In the genomic region with DNA sequence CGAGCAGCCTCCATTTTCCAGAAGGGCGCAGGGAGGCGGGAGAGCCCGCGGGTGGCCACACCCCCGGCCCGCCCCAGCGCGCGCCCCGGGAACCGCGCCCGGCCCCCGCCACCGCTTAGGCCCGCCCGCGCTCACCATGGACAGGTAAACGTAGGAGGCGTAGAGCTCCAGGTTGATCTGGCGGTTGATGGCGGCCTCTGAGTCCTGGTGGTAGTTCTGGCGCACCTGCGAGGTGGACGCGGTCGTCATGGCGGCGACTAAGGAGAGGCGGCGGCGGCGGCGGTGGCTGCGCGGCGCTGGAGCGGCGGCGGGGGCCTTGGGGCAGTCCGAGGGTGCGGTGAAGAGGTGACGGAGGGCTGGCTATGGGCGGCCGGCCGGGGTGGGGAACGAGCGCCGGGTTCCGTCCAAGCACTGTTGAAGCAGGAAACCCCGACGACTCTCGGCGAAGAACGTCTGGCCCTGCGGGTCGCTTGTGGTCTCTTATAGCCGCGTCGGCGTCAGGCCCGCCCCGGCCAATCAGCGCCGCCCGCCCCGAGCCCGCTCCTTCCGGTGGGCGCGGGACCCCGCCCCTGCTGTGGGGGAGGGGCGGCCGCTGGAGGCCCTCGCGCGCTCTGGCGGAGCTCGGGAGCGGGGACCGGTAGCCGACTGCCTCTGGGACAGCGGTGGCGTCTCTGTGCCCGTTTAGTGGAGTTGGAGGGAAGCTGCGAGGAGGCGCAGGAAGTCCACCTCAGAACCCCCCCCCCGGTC, we compare ENCODE assay signal across 8 cellular contexts. TPM values are rescaled to one million over a fixed set of nuclear protein-coding genes. Genes with fewer than 3 reads are reported as not detected.
DNase-seq lines count a peak whose midpoint lies in the region; ATAC-seq and TF ChIP-seq lines count a peak whose summit lies in the region.

A gene (minus strand): TSS at position 458 of the 747 bp plus-strand sequence. CDS start 209 bp downstream, at position 249.

- H3K9ac ChIP-seq in HUES6 (ENCODE audit: low read length) = peak within 1 kb of the TSS; percentile 97
- H3K9ac ChIP-seq in OCI-LY3 (ENCODE audit: low read length) = peak within 1 kb of the TSS; percentile 92

- H3K4me3 ChIP-seq in HUES6 (ENCODE audit: low read depth, low read length) (peak within 1 kb of the TSS; percentile 99), OCI-LY3 (ENCODE audit: low read length) (peak within 1 kb of the TSS; percentile 87), mononuclear cell (ENCODE audit: low read length) (peak within 1 kb of the TSS; percentile 96)

- H3K4me2 ChIP-seq in OCI-LY3 (ENCODE audit: low read length) = peak within 1 kb of the TSS; percentile 93

- no peak for TF ChIP-seq CTCF in OCI-LY3 (IDR thresholded peaks at IDR 0.05; ENCODE audit: low read depth, low read length)

- DNase-seq in COLO668 (lab: John Stamatoyannopoulos, UW; ENCODE audit: unreplicated experiment) (peak; percentile 95), activated T-cell treated with anti-CD3 and anti-CD28 coated beads for 1 hour (ENCODE audit: low read depth) (peak; percentile 86), epidermal melanocyte (ENCODE audit: insufficient read length, low spot score) (peak; percentile 76)
- peak; percentile 79 for DNase-seq in stimulated activated CD8-positive, alpha-beta memory T cell treated with anti-CD3 and anti-CD28 coated beads, Interleukin-4, amount 100 ng/mL, for 1 hour (ENCODE audit: low read depth in 2 of 2, low spot score in 1 of 2)

- no peaks in the 10 kb centered on the region for H3K27me3 ChIP-seq in HUES6 (ENCODE audit: control insufficient read depth, insufficient read depth, low read length)
- H3K27me3 ChIP-seq in OCI-LY3 (ENCODE audit: low read depth, low read length) = no peaks in the 10 kb centered on the region
- no peaks in the 10 kb centered on the region for H3K27me3 ChIP-seq in mononuclear cell (ENCODE audit: insufficient read depth, low read length)

- H3K4me1 ChIP-seq in HUES6 (ENCODE audit: control insufficient read depth, insufficient read depth, low read length) (peaks cover 27% of the 10 kb centered on the region), OCI-LY3 (ENCODE audit: low read length) (peaks cover 59% of the 10 kb centered on the region), mononuclear cell (ENCODE audit: insufficient read depth, low read length) (peaks cover 78% of the 10 kb centered on the region)

- peak within 1 kb of the TSS; percentile 91 for H3K27ac ChIP-seq in HUES6 (ENCODE audit: low read depth, low read length)
- peak within 1 kb of the TSS; percentile 77 for H3K27ac ChIP-seq in OCI-LY3 (ENCODE audit: low read length)

- peaks cover 37% of the 10 kb centered on the region for H3K36me3 ChIP-seq in HUES6 (ENCODE audit: control insufficient read depth, insufficient read depth, low read length)
- peaks cover 35% of the 10 kb centered on the region for H3K36me3 ChIP-seq in OCI-LY3 (replicated peaks; ENCODE audit: low read depth, low read length)

- H3K79me2 ChIP-seq in OCI-LY3 (ENCODE audit: low read length) = peaks cover 27% of the 10 kb centered on the region

- H2AFZ ChIP-seq in OCI-LY3 (ENCODE audit: low read depth, low read length) = peak within 1 kb of the TSS; percentile 50; the same call in 1 of the 2 replicates

- peaks cover 33% of the 10 kb centered on the region for H4K20me1 ChIP-seq in OCI-LY3 (ENCODE audit: insufficient read depth, low read length)

- H3K9me3 ChIP-seq in HUES6 (ENCODE audit: control insufficient read depth, insufficient read depth, low read depth, low read length) (no peaks in the 10 kb centered on the region), OCI-LY3 (ENCODE audit: insufficient read depth, low read length) (no peaks in the 10 kb centered on the region), mononuclear cell (ENCODE audit: low read depth, low read length) (no peaks in the 10 kb centered on the region)

- peak; percentile 51 for ATAC-seq in GM21381 (IDR thresholded peaks at IDR 0.05; ENCODE audit: unreplicated experiment)

RNA-seq across cellular contexts. Expression of the gene that starts here (rescaled TPM):
- total RNA-seq in mononuclear cell = 1,270 TPM

Comparison
In these comparisons a context has a peak if more than half of its experiments do, and no peak if none do; other contexts are left out.
1. Peak in every context shown above with its lines: DNase-seq, ATAC-seq, H3K4me3 ChIP-seq and H3K27ac ChIP-seq.